In the genomic region with DNA sequence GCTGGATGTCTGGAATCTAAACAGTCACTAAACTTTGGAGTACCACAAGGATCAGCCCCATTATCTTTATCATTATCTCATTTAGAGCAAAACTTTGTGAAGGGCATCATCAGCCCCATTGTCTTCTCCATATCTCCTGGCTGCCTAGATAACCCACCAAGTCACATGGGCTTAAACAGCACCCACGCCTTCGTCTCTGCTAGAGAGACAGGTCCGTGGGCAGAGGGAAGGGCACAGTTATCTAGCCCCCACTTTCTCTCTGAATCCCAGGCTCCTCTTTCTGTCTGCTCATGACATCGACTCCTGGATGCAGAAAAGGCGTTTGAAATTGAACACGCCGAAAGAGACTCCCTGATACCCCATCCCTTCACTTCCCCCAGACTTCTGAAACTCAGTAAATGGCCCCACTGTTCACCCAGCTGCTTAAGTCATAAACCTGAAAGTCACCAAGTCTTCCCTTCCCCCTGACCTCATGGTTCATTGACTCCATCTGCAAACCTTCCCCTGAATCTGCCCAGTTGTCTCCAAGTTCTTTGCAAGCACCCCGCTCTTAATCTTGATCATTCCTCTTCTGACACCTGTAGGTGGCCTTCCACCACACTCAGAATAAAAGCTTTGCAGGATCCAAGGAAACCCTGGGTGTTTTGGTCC, we compare ENCODE assay signal across 13 cellular contexts. TPM values are rescaled to one million over a fixed set of nuclear protein-coding genes. Genes with fewer than 3 reads are reported as not detected.
DNase-seq lines count a peak whose midpoint lies in the region; ATAC-seq, FAIRE-seq and TF ChIP-seq lines count a peak whose summit lies in the region.
"Had no signal": no experiment of that assay in that cellular context is flagged by ENCODE, and none has a peak within 500 bp of the region (broad histone marks: within the 10 kb centered on the region; RNA-seq: fewer than 3 reads in every experiment).

No MANE protein-coding gene starts in this region.

- no peak for TF ChIP-seq POLR2A in transverse colon (IDR thresholded peaks at IDR 0.05)

- FAIRE-seq in urothelium cell line (lab: Jason Lieb, UNC), result no peak

- H3K27me3 Mint-ChIP-seq in progenitor cell of endocrine pancreas, result peaks cover 7% of the 10 kb centered on the region
- H3K27me3 Mint-ChIP-seq: CD4-positive, alpha-beta T cell had no signal

- H3K27ac Mint-ChIP-seq in progenitor cell of endocrine pancreas, result peak overlapping the region; percentile 26
- H3K27ac Mint-ChIP-seq: activated naive CD4-positive, alpha-beta T cell treated with anti-CD3 and anti-CD28 coated beads, Interleukin-2, amount 10 ng/mL, durations not matched to agents 7 days and 5 days; CD4-positive, alpha-beta T cell had no signal

- H3K36me3 ChIP-seq in neuronal stem cell (replicated peaks in 1 of 2; ENCODE audit: control insufficient read depth in 2 of 2, insufficient read depth in 2 of 2, low read length in 2 of 2) (no peaks in the 10 kb centered on the region), transverse colon (no peaks in the 10 kb centered on the region)
- H3K36me3 ChIP-seq: brain microvascular endothelial cell had no signal

- no peak overlapping the region for H3K4ac ChIP-seq in neuronal stem cell (ENCODE audit: low read length)

- DNase-seq in progenitor cell of endocrine pancreas (ENCODE audit: low spot score, unreplicated experiment) (no peak), neuronal stem cell (ENCODE audit: low spot score) (no peak), urothelium cell line (ENCODE audit: low spot score) (no peak), transverse colon (no peak)
- DNase-seq: activated naive CD4-positive, alpha-beta T cell treated with anti-CD3 and anti-CD28 coated beads, Interleukin-2, amount 10 ng/mL, durations not matched to agents 7 days and 5 days; brain microvascular endothelial cell; CD4-positive, alpha-beta T cell; effector CD4-positive, alpha-beta T cell; mesendoderm; NCI-H2107 had no signal

- no peak overlapping the region for H2BK5ac ChIP-seq in neuronal stem cell (ENCODE audit: low read length)

- no peak overlapping the region for H2AK5ac ChIP-seq in neuronal stem cell (ENCODE audit: low read depth, low read length)

- no peak overlapping the region for H4K91ac ChIP-seq in neuronal stem cell (ENCODE audit: low read depth, low read length, poor library complexity)

- no peak overlapping the region for H3K9ac ChIP-seq in neuronal stem cell (ENCODE audit: low read depth, low read length, poor library complexity)

- H3K9me3 Mint-ChIP-seq in progenitor cell of endocrine pancreas (ENCODE audit: low read depth), result no peaks in the 10 kb centered on the region
- H3K9me3 Mint-ChIP-seq: activated naive CD4-positive, alpha-beta T cell treated with anti-CD3 and anti-CD28 coated beads, Interleukin-2, amount 10 ng/mL, durations not matched to agents 7 days and 5 days; CD4-positive, alpha-beta T cell had no signal

- H3K9me3 ChIP-seq in neuronal stem cell (replicated peaks in 1 of 2; ENCODE audit: control insufficient read depth in 2 of 2, insufficient read depth in 1 of 2, low read depth in 1 of 2, low read length in 2 of 2) (no peaks in the 10 kb centered on the region), transverse colon (no peaks in the 10 kb centered on the region)

- no peak overlapping the region for H4K8ac ChIP-seq in neuronal stem cell (ENCODE audit: low read depth, low read length)

- no peak overlapping the region for H2BK120ac ChIP-seq in neuronal stem cell (ENCODE audit: low read depth, low read length)

- peaks cover 0 to 12% (median 0%) of the 10 kb centered on the region in 3 experiments for H3K27me3 ChIP-seq in neuronal stem cell (ENCODE audit: control insufficient read depth in 3 of 3, insufficient read depth in 3 of 3, low read depth in 1 of 3, low read length in 3 of 3)
- H3K27me3 ChIP-seq in transverse colon, result no peaks in the 10 kb centered on the region
- H3K27me3 ChIP-seq: brain microvascular endothelial cell had no signal

- no peaks in the 10 kb centered on the region for H3K4me1 Mint-ChIP-seq in progenitor cell of endocrine pancreas (ENCODE audit: low read depth)
- H3K4me1 Mint-ChIP-seq: activated naive CD4-positive, alpha-beta T cell treated with anti-CD3 and anti-CD28 coated beads, Interleukin-2, amount 10 ng/mL, durations not matched to agents 7 days and 5 days had no signal

- no peak overlapping the region for H3K18ac ChIP-seq in neuronal stem cell (ENCODE audit: low read length)

- no peak overlapping the region for H3K27ac ChIP-seq in neuronal stem cell (replicated peaks; ENCODE audit: low read length)
- no peak overlapping the region for H3K27ac ChIP-seq in transverse colon
- H3K27ac ChIP-seq: brain microvascular endothelial cell had no signal

- H2BK12ac ChIP-seq in neuronal stem cell (ENCODE audit: low read length), result no peak overlapping the region

- H3K14ac ChIP-seq in neuronal stem cell (ENCODE audit: low read length), result no peak overlapping the region

- H2BK15ac ChIP-seq in neuronal stem cell (ENCODE audit: low read length), result no peak overlapping the region

- peaks cover 0 to 2% of the 10 kb centered on the region in 2 donors for H3K4me1 ChIP-seq in neuronal stem cell (ENCODE audit: control insufficient read depth in 2 of 2, insufficient read depth in 1 of 2, low read depth in 1 of 2, low read length in 2 of 2)
- no peaks in the 10 kb centered on the region for H3K4me1 ChIP-seq in transverse colon

- H3K36me3 Mint-ChIP-seq in progenitor cell of endocrine pancreas (ENCODE audit: insufficient read depth), result no peaks in the 10 kb centered on the region
- H3K36me3 Mint-ChIP-seq: activated naive CD4-positive, alpha-beta T cell treated with anti-CD3 and anti-CD28 coated beads, Interleukin-2, amount 10 ng/mL, durations not matched to agents 7 days and 5 days had no signal

- H3K23ac ChIP-seq in neuronal stem cell (ENCODE audit: low read depth, low read length, poor library complexity), result no peak overlapping the region

- in situ Hi-C loops in transverse colon (cut with MboI; ENCODE audit: low pct_ligation_motif_present in 1 of 4, low pct_unique_long_range_greater_than_20kb in 1 of 4, low sequenced_read_pairs in 3 of 4), result no loop called here

- H3K4me3 Mint-ChIP-seq in progenitor cell of endocrine pancreas (ENCODE audit: low read depth), result no peak overlapping the region
- H3K4me3 Mint-ChIP-seq: activated naive CD4-positive, alpha-beta T cell treated with anti-CD3 and anti-CD28 coated beads, Interleukin-2, amount 10 ng/mL, durations not matched to agents 7 days and 5 days; CD4-positive, alpha-beta T cell had no signal

- TF ChIP-seq CTCF in progenitor cell of endocrine pancreas (IDR thresholded peaks at IDR 0.05; ENCODE audit: unreplicated experiment) (no peak), transverse colon (IDR thresholded peaks at IDR 0.05) (no peak)

- H2AFZ ChIP-seq in neuronal stem cell (ENCODE audit: low read length), result no peak overlapping the region

- intact Hi-C loops in transverse colon (cut with DNase I; ENCODE audit: low total_unique reads), result no loop called here

- H3K79me1 ChIP-seq in neuronal stem cell (ENCODE audit: low read depth, low read length), result no peaks in the 10 kb centered on the region

- WGBS in neuronal stem cell (ENCODE audit: extremely low coverage in 2 of 2, insufficient read length in 2 of 2, insufficient replicate concordance in 1 of 2), 2 donors, result no CpG with 5 or more reads among the region's 8 CpGs
- 91 to 95% methylated on average over 7 to 8 of the region's 8 CpGs for WGBS in transverse colon (ENCODE audit: low coverage in 1 of 2), 2 donors

- H3K4me2 ChIP-seq in neuronal stem cell (ENCODE audit: insufficient read depth, low read length, poor library complexity, severe bottlenecking), result no peak overlapping the region

- no peak for TF ChIP-seq EP300 in transverse colon (IDR thresholded peaks at IDR 0.05; ENCODE audit: low read depth)

- H3K4me3 ChIP-seq in neuronal stem cell (ENCODE audit: low read length in 2 of 2) (no peak overlapping the region), transverse colon (no peak overlapping the region)

- ATAC-seq in GM18519 (IDR thresholded peaks at IDR 0.05; ENCODE audit: low FRiP score, unreplicated experiment) (peak; percentile 68), GM21526 (IDR thresholded peaks at IDR 0.05; ENCODE audit: low FRiP score, unreplicated experiment) (peak; percentile 78), HG03159 (IDR thresholded peaks at IDR 0.05; ENCODE audit: unreplicated experiment) (peak; percentile 77)

RNA-seq across cellular contexts. Expression of a gene that starts 20.9 kb away (rescaled TPM):
- total RNA-seq in progenitor cell of endocrine pancreas (78.7 and 85.3 TPM in 2 replicates), transverse colon (10 to 100 TPM; 27.3 to 65.3 (median 55.6) TPM)
- 41.6 TPM for polyA plus RNA-seq in neuronal stem cell (2013, experiment 1 of 2)
- 42.6 TPM for polyA plus RNA-seq in neuronal stem cell (2013, experiment 2 of 2)
